Comparison of ENCODE assay signal across 2 cellular contexts in the genomic region with DNA sequence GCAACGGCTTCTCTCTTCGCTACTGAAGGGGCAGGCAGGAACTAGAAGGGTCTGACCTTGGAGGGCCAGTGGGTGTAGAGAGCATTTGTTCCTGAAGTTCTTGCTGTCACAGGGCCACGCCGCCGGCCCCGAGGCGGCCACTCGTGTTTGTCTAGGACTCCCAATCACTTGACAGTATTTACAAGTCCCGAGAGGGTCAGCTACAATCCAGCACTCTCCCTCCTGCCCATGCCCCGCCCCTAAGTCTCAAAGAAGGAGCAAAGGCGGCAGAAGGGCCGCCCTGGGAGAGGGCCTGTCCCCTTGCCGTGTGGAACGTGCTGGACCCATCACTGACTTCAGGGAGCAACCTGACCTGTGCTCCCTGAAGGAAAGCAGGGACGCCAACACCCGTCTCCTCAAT.
TF ChIP-seq lines count a peak whose summit lies in the region.

No MANE protein-coding gene starts in this region.

TF ChIP-seq in IMR-90, 13 proteins besides CTCF, POLR2A, EP300 and RAD21 (continued from another document):
- TF ChIP-seq, protein P1, sequence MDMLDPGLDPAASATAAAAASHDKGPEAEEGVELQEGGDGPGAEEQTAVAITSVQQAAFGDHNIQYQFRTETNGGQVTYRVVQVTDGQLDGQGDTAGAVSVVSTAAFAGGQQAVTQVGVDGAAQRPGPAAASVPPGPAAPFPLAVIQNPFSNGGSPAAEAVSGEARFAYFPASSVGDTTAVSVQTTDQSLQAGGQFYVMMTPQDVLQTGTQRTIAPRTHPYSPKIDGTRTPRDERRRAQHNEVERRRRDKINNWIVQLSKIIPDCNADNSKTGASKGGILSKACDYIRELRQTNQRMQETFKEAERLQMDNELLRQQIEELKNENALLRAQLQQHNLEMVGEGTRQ (IDR thresholded peaks at IDR 0.05; ENCODE audit: low read depth, low read length): no peak
- no peak for TF ChIP-seq MAZ (IDR thresholded peaks at IDR 0.05; ENCODE audit: borderline replicate concordance, low read depth, low read length)
- no peak for TF ChIP-seq SMC3 (IDR thresholded peaks at IDR 0.05; ENCODE audit: low read depth, low read length)
- TF ChIP-seq, protein P2, sequence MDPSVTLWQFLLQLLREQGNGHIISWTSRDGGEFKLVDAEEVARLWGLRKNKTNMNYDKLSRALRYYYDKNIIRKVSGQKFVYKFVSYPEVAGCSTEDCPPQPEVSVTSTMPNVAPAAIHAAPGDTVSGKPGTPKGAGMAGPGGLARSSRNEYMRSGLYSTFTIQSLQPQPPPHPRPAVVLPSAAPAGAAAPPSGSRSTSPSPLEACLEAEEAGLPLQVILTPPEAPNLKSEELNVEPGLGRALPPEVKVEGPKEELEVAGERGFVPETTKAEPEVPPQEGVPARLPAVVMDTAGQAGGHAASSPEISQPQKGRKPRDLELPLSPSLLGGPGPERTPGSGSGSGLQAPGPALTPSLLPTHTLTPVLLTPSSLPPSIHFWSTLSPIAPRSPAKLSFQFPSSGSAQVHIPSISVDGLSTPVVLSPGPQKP (IDR thresholded peaks at IDR 0.05; ENCODE audit: borderline replicate concordance, low read depth, low read length): no peak
- TF ChIP-seq MAFK (IDR thresholded peaks at IDR 0.05; ENCODE audit: low read depth, low read length): no peak
- no peak for TF ChIP-seq FOS (IDR thresholded peaks at IDR 0.05; ENCODE audit: low read depth, low read length)
- TF ChIP-seq NFE2L2 (IDR thresholded peaks at IDR 0.05; ENCODE audit: low read depth, low read length): no peak

TF ChIP-seq in WTC11, 78 proteins besides CTCF, POLR2A, EP300 and RAD21 (continued from another document):
- TF ChIP-seq SP1 (CRISPR knock-in tag; conservative IDR thresholded peaks at IDR 0.05) (no peak), CREB1 (CRISPR knock-in tag; IDR thresholded peaks at IDR 0.05) (no peak), CBFB (CRISPR knock-in tag; IDR thresholded peaks at IDR 0.05; ENCODE audit: low read depth) (no peak), ZNF232 (CRISPR knock-in tag; IDR thresholded peaks at IDR 0.05) (no peak), NFE2L1 (CRISPR knock-in tag; IDR thresholded peaks at IDR 0.05) (no peak)
- TF ChIP-seq, protein P3, sequence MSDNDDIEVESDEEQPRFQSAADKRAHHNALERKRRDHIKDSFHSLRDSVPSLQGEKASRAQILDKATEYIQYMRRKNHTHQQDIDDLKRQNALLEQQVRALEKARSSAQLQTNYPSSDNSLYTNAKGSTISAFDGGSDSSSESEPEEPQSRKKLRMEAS (CRISPR knock-in tag; IDR thresholded peaks at IDR 0.05): no peak
- TF ChIP-seq, protein P4, sequence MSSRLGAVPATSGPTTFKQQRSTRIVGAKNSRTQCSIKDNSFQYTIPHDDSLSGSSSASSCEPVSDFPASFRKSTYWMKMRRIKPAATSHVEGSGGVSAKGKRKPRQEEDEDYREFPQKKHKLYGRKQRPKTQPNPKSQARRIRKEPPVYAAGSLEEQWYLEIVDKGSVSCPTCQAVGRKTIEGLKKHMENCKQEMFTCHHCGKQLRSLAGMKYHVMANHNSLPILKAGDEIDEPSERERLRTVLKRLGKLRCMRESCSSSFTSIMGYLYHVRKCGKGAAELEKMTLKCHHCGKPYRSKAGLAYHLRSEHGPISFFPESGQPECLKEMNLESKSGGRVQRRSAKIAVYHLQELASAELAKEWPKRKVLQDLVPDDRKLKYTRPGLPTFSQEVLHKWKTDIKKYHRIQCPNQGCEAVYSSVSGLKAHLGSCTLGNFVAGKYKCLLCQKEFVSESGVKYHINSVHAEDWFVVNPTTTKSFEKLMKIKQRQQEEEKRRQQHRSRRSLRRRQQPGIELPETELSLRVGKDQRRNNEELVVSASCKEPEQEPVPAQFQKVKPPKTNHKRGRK (CRISPR knock-in tag; IDR thresholded peaks at IDR 0.05; ENCODE audit: borderline replicate concordance): no peak
- TF ChIP-seq, protein P5, sequence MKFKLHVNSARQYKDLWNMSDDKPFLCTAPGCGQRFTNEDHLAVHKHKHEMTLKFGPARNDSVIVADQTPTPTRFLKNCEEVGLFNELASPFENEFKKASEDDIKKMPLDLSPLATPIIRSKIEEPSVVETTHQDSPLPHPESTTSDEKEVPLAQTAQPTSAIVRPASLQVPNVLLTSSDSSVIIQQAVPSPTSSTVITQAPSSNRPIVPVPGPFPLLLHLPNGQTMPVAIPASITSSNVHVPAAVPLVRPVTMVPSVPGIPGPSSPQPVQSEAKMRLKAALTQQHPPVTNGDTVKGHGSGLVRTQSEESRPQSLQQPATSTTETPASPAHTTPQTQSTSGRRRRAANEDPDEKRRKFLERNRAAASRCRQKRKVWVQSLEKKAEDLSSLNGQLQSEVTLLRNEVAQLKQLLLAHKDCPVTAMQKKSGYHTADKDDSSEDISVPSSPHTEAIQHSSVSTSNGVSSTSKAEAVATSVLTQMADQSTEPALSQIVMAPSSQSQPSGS (CRISPR knock-in tag; IDR thresholded peaks at IDR 0.05; ENCODE audit: borderline replicate concordance, low read depth): no peak
TF ChIP-seq in WTC11: peak in this region for 0.
